In the genomic region with DNA sequence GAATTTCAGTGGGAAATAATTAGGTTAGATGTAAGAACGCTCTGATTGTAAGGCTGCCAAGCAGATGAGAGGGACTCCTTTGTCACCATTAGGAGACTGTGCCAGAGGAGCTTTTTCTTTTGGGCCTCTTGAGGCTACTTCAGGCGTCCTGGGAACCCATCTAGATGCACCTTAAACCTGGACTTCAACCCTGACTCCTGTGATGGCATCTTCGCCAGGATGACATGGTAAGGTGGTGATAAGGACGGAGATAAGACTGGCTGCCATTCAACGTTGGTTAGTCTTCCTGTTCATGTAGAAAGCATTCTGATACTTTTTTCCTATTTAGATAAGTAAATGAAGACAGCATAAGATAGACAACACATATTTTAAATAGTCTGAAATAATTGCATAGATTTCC, we compare ENCODE assay signal across 23 cellular contexts. TPM values are rescaled to one million over a fixed set of nuclear protein-coding genes. Genes with fewer than 3 reads are reported as not detected.
DNase-seq lines count a peak whose midpoint lies in the region; ATAC-seq and TF ChIP-seq lines count a peak whose summit lies in the region.
"Had no signal": no experiment of that assay in that cellular context is flagged by ENCODE, and none has a peak within 500 bp of the region (broad histone marks: within the 10 kb centered on the region; RNA-seq: fewer than 3 reads in every experiment).

No MANE protein-coding gene starts in this region.

- no peak for TF ChIP-seq POLR2A in gastroesophageal sphincter (IDR thresholded peaks at IDR 0.05)
- no peak for TF ChIP-seq POLR2A in vagina (IDR thresholded peaks at IDR 0.05)

- H3K9me3 ChIP-seq in right cardiac atrium (ENCODE audit: control insufficient read depth, low read length) (no peaks in the 10 kb centered on the region), gastroesophageal sphincter (no peaks in the 10 kb centered on the region), vagina (no peaks in the 10 kb centered on the region)
- H3K9me3 ChIP-seq: prostate gland had no signal

- no peak for TF ChIP-seq CTCF in gastroesophageal sphincter (IDR thresholded peaks at IDR 0.05)
- no peak for TF ChIP-seq CTCF in vagina (IDR thresholded peaks at IDR 0.05)
- no peak for TF ChIP-seq CTCF in natural killer cell (IDR thresholded peaks at IDR 0.05)

- no peaks in the 10 kb centered on the region for H3K27me3 Mint-ChIP-seq in natural killer cell (ENCODE audit: low read depth in 2 of 2)
- H3K27me3 Mint-ChIP-seq: activated CD8-positive, alpha-beta T cell treated with anti-CD3 and anti-CD28 coated beads for 36 hours; brain; memory B cell had no signal

- no peak overlapping the region for H3K27ac Mint-ChIP-seq in natural killer cell
- H3K27ac Mint-ChIP-seq: activated CD8-positive, alpha-beta T cell treated with anti-CD3 and anti-CD28 coated beads for 36 hours; activated naive CD4-positive, alpha-beta T cell treated with anti-CD3 and anti-CD28 coated beads for 36 hours; activated T-helper 1 cell treated with anti-CD3 and anti-CD28 coated beads, Interleukin-12 subunit alpha, Interleukin-12 subunit beta, Interleukin-2, Interleukin-4 antibody, amounts not matched to agents 30 ng/mL and 10 ng/mL and 1 ng/mL, durations not matched to agents 14 hours and 24 hours and 36 hours; CD8-positive, alpha-beta T cell; memory B cell had no signal

- peak overlapping the region; percentile 54 for H3K27ac ChIP-seq in right cardiac atrium (ENCODE audit: low read length)
- H3K27ac ChIP-seq in gastroesophageal sphincter = peak overlapping the region in 3 of 4 donors; percentile 2 to 84 (median 64)
- H3K27ac ChIP-seq in rectal smooth muscle tissue (ENCODE audit: low read depth, low read length) = peak overlapping the region; percentile 54
- peak overlapping the region; percentile 41 for H3K27ac ChIP-seq in vagina
- H3K27ac ChIP-seq: prostate gland had no signal

- H3K36me3 ChIP-seq in gastroesophageal sphincter (no peaks in the 10 kb centered on the region), rectal smooth muscle tissue (ENCODE audit: control insufficient read depth, insufficient read depth, low read length) (no peaks in the 10 kb centered on the region), vagina (no peaks in the 10 kb centered on the region)
- H3K36me3 ChIP-seq: prostate gland had no signal

- H3K27me3 ChIP-seq in right cardiac atrium (ENCODE audit: control insufficient read depth, insufficient read depth) = no peaks in the 10 kb centered on the region
- H3K27me3 ChIP-seq in gastroesophageal sphincter = no peaks in the 10 kb centered on the region
- H3K27me3 ChIP-seq in rectal smooth muscle tissue (ENCODE audit: control insufficient read depth, insufficient read depth, low read length) = no peaks in the 10 kb centered on the region
- H3K27me3 ChIP-seq in vagina = no peaks in the 10 kb centered on the region

- H3K9ac ChIP-seq in rectal smooth muscle tissue (ENCODE audit: low read length) = no peak overlapping the region

- WGBS in right cardiac atrium = 42% methylated on average over 5 of the region's 5 CpGs
- 78 to 84% methylated on average over 3 to 5 of the region's 5 CpGs for WGBS in gastroesophageal sphincter (ENCODE audit: low coverage in 1 of 2), 2 donors

- H3K4me3 Mint-ChIP-seq in natural killer cell = no peak overlapping the region
- H3K4me3 Mint-ChIP-seq: activated CD8-positive, alpha-beta T cell treated with anti-CD3 and anti-CD28 coated beads for 36 hours; activated naive CD4-positive, alpha-beta T cell treated with anti-CD3 and anti-CD28 coated beads for 36 hours; activated T-helper 1 cell treated with anti-CD3 and anti-CD28 coated beads, Interleukin-12 subunit alpha, Interleukin-12 subunit beta, Interleukin-2, Interleukin-4 antibody, amounts not matched to agents 30 ng/mL and 10 ng/mL and 1 ng/mL, durations not matched to agents 14 hours and 24 hours and 36 hours; brain; CD8-positive, alpha-beta T cell; memory B cell had no signal

- peaks cover 6% of the 10 kb centered on the region for H3K4me1 ChIP-seq in right cardiac atrium (ENCODE audit: control insufficient read depth, insufficient read depth, low read length)
- H3K4me1 ChIP-seq in gastroesophageal sphincter = peaks cover 20 to 92% (median 35%) of the 10 kb centered on the region in 3 donors
- peaks cover 19% of the 10 kb centered on the region for H3K4me1 ChIP-seq in rectal smooth muscle tissue (ENCODE audit: control insufficient read depth, insufficient read depth, low read length)
- H3K4me1 ChIP-seq in vagina = peaks cover 70% of the 10 kb centered on the region
- H3K4me1 ChIP-seq: prostate gland had no signal

- H3K9me3 Mint-ChIP-seq in natural killer cell = no peaks in the 10 kb centered on the region
- H3K9me3 Mint-ChIP-seq: activated CD8-positive, alpha-beta T cell treated with anti-CD3 and anti-CD28 coated beads for 36 hours; activated naive CD4-positive, alpha-beta T cell treated with anti-CD3 and anti-CD28 coated beads for 36 hours; activated T-helper 1 cell treated with anti-CD3 and anti-CD28 coated beads, Interleukin-12 subunit alpha, Interleukin-12 subunit beta, Interleukin-2, Interleukin-4 antibody, amounts not matched to agents 30 ng/mL and 10 ng/mL and 1 ng/mL, durations not matched to agents 14 hours and 24 hours and 36 hours; brain; CD8-positive, alpha-beta T cell; memory B cell had no signal

- no peaks in the 10 kb centered on the region for H3K36me3 Mint-ChIP-seq in natural killer cell

- no peak for ATAC-seq in right cardiac atrium
- no peak for ATAC-seq in gastroesophageal sphincter
- no peak for ATAC-seq in natural killer cell
- no peak for ATAC-seq in HG02759 (IDR thresholded peaks at IDR 0.05; ENCODE audit: unreplicated experiment)
- ATAC-seq: CD8-positive, alpha-beta T cell; stimulated activated naive CD8-positive, alpha-beta T cell treated with anti-CD3 and anti-CD28 coated beads, Interleukin-15, Interleukin-2, amounts not matched to agents 100 U/mL and 50 U/mL, for 24 hours had no signal

- no peak overlapping the region for H3K4me3 ChIP-seq in right cardiac atrium (ENCODE audit: low read length)
- H3K4me3 ChIP-seq in gastroesophageal sphincter = no peak overlapping the region
- no peak overlapping the region for H3K4me3 ChIP-seq in rectal smooth muscle tissue (ENCODE audit: low read length)
- H3K4me3 ChIP-seq in vagina = no peak overlapping the region
- H3K4me3 ChIP-seq: prostate gland had no signal

- no peak for TF ChIP-seq EP300 in gastroesophageal sphincter (IDR thresholded peaks at IDR 0.05)

- H3K4me1 Mint-ChIP-seq in natural killer cell = peaks cover 0 to 11% of the 10 kb centered on the region in 2 donors

- DNase-seq in right cardiac atrium (no peak), cardiac septum (ENCODE audit: low spot score) (no peak), vagina (ENCODE audit: extremely low spot score in 2 of 2) (no peak), natural killer cell (no peak), DMS153 treated with DMSO at 0.1 percent for 48 hours (lab: John Stamatoyannopoulos, UW; ENCODE audit: unreplicated experiment) (no peak)
- DNase-seq: activated CD4-positive, CD25-positive, alpha-beta regulatory T cell treated with anti-CD3 and anti-CD28 coated beads, Interleukin-2, amount 50 U/mL, for 72 hours; activated CD8-positive, alpha-beta memory T cell treated with anti-CD3 and anti-CD28 coated beads, Interleukin-2, amount 50 U/mL, for 48 hours; activated CD8-positive, alpha-beta T cell treated with anti-CD3 and anti-CD28 coated beads for 36 hours; activated naive CD4-positive, alpha-beta T cell treated with anti-CD3 and anti-CD28 coated beads for 36 hours; CD8-positive, alpha-beta T cell; cerebellar nuclear complex; NCI-H1105; NCI-H1930; NCI-H524 treated with DMSO at 0.1 percent for 48 hours; NK-92 treated with Interleukin-12 subunit alpha and Interleukin-12 subunit beta, amount 100 ng/mL, for 24 hours; stimulated activated naive CD8-positive, alpha-beta T cell treated with anti-CD3 and anti-CD28 coated beads, Interleukin-15, Interleukin-2, amounts not matched to agents 100 U/mL and 50 U/mL, for 24 hours had no signal

- intact Hi-C loops in right cardiac atrium (cut with DNase I) (no loop called here), cardiac septum (cut with DNase I) (no loop called here), vagina (cut with DNase I) (no loop called here), natural killer cell (cut with micrococcal nuclease) (no loop called here)

RNA-seq across cellular contexts. Expression of gene STK38L, which starts 36.3 kb away (rescaled TPM):
- total RNA-seq in right cardiac atrium (100 to 1,000 TPM in 1 of 4 donors, 10 to 100 TPM in 3; 59.1 to 160 (median 63.7) TPM), cardiac septum (269 TPM), gastroesophageal sphincter (100 to 1,000 TPM in 1 of 4 donors, 10 to 100 TPM in 3; 70.0 to 111 (median 79.2) TPM), vagina (52.8 TPM), natural killer cell (10 to 100 TPM; 14.0 to 17.0 (median 15.0) TPM)
- 19.5 TPM for polyA plus RNA-seq in right cardiac atrium

RNA-seq across cellular contexts. Expression of gene BMAL2, which starts 52.2 kb away (rescaled TPM):
- total RNA-seq in right cardiac atrium (1 to 10 TPM in 3 of 4 donors, under 1 TPM in 1; 0.85 to 2.9 (median 2.3) TPM), cardiac septum (8.9 TPM), gastroesophageal sphincter (1 to 10 TPM; 3.0 to 8.7 (median 6.0) TPM), vagina (9.8 TPM), natural killer cell (under 1 TPM; 0.16 to 0.33 (median 0.19) TPM)
- polyA plus RNA-seq in right cardiac atrium = 0.36 TPM
- total RNA-seq: CD8-positive, alpha-beta T cell had no signal
